In the genomic region with DNA sequence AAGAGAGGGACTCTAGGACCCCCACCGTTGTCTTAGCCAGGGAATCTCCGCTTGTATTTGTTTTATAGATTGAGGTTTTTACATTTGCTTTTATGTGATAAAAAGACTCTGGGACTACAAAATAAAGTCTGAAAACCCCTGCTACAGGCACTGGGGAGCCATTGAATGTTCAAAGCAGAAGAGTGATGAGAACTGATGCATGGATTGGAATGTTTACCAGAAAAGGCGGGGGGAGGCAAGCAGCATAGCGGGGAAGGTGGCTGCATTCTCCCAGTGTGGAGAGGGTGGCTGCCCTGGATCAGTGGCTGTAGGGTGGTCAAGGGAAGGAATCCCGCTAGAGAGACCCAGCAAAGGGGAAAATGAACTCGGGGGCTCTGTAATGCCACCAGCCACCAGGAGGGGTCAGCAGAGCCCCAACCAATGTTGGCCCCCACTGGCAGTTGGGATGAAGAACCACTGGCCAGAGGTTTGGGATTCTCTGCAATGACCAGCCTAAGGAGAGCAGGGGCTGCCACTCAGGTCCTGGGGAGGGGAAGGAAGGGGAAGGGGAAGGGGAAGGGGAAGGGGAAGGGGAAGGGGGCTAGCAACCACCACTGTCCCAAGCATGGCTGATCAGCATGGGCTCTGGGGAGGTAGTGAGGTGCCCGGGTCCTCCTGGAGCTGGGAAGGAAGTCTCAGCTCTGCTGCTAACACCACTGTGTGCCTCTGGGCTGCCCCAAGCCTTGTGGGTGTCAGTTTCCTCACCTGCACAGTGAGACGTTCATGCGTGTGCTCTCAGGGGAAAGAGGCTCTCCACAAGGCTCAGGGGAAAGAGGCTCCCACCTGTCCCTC, we compare ENCODE assay signal across 8 cellular contexts.
DNase-seq lines count a peak whose midpoint lies in the region; ATAC-seq and FAIRE-seq lines count a peak whose summit lies in the region.

No MANE protein-coding gene starts in this region.

- ATAC-seq in HG02973 (IDR thresholded peaks at IDR 0.05; ENCODE audit: unreplicated experiment) (no peak), HG03439 (IDR thresholded peaks at IDR 0.05; ENCODE audit: unreplicated experiment) (no peak)

- DNase-seq in AG20443 (ENCODE audit: low spot score) (peak; percentile 85), GM19238 (ENCODE audit: insufficient read length, low spot score) (peak; percentile 72), RCC 7860 (ENCODE audit: low spot score) (peak; percentile 18), glomerular visceral epithelial cell (ENCODE audit: extremely low spot score) (peak; percentile 61), retina (peak; percentile 84)
- peak; percentile 45 for DNase-seq in activated gamma-delta T cell treated with anti-CD3 and anti-CD28 coated beads, Interleukin-2, amount 50 U/mL, for 16 hours (ENCODE audit: low read depth)

- no peak for FAIRE-seq in RCC 7860 (lab: Jason Lieb, UNC)

Comparison
In these comparisons a context has a peak if more than half of its experiments do, and no peak if none do; other contexts are left out.
1. DNase-seq: peak in every context shown above with its lines; median percentile 85 in AG20443; 84 in retina; 72 in GM19238; 61 in glomerular visceral epithelial cell; 45 in activated gamma-delta T cell treated with anti-CD3 and anti-CD28 coated beads, Interleukin-2, amount 50 U/mL, for 16 hours; 18 in RCC 7860.